In the genomic region with DNA sequence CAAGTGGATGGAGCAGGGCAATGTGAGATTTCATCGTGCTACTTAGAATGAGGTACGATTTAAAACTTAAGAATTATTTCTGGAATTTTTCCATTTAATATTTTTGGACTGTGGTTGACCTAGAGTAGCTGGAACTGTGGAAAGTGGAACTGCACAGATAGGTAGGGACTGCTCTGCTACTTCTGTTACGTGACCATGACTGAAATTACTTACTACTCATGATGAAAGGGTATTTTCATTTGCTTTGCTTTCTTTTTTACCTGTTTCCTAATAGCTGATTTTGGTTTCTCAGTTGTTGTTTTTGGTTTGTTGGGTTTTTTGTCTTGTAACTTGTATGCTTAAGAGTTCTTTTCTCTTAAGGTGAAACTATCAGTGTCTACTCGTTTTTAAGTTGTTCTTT, we compare ENCODE assay signal across 1 cellular context.
TF ChIP-seq lines count a peak whose summit lies in the region.

No MANE protein-coding gene starts in this region.

TF ChIP-seq in WTC11, 78 proteins besides CTCF, POLR2A, EP300 and RAD21 (continued from another document):
- TF ChIP-seq, protein P1, sequence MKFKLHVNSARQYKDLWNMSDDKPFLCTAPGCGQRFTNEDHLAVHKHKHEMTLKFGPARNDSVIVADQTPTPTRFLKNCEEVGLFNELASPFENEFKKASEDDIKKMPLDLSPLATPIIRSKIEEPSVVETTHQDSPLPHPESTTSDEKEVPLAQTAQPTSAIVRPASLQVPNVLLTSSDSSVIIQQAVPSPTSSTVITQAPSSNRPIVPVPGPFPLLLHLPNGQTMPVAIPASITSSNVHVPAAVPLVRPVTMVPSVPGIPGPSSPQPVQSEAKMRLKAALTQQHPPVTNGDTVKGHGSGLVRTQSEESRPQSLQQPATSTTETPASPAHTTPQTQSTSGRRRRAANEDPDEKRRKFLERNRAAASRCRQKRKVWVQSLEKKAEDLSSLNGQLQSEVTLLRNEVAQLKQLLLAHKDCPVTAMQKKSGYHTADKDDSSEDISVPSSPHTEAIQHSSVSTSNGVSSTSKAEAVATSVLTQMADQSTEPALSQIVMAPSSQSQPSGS (CRISPR knock-in tag; IDR thresholded peaks at IDR 0.05; ENCODE audit: borderline replicate concordance, low read depth), result no peak
- TF ChIP-seq, protein P2, sequence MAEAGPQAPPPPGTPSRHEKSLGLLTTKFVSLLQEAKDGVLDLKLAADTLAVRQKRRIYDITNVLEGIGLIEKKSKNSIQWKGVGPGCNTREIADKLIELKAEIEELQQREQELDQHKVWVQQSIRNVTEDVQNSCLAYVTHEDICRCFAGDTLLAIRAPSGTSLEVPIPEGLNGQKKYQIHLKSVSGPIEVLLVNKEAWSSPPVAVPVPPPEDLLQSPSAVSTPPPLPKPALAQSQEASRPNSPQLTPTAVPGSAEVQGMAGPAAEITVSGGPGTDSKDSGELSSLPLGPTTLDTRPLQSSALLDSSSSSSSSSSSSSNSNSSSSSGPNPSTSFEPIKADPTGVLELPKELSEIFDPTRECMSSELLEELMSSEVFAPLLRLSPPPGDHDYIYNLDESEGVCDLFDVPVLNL (CRISPR knock-in tag; IDR thresholded peaks at IDR 0.05; ENCODE audit: borderline replicate concordance, low read depth), result no peak
- TF ChIP-seq ATF1 (CRISPR knock-in tag; IDR thresholded peaks at IDR 0.05) (no peak), TCF7 (CRISPR knock-in tag; IDR thresholded peaks at IDR 0.05; ENCODE audit: low read depth) (no peak), SMAD4 (CRISPR knock-in tag; IDR thresholded peaks at IDR 0.05) (no peak)
- TF ChIP-seq, protein P3, sequence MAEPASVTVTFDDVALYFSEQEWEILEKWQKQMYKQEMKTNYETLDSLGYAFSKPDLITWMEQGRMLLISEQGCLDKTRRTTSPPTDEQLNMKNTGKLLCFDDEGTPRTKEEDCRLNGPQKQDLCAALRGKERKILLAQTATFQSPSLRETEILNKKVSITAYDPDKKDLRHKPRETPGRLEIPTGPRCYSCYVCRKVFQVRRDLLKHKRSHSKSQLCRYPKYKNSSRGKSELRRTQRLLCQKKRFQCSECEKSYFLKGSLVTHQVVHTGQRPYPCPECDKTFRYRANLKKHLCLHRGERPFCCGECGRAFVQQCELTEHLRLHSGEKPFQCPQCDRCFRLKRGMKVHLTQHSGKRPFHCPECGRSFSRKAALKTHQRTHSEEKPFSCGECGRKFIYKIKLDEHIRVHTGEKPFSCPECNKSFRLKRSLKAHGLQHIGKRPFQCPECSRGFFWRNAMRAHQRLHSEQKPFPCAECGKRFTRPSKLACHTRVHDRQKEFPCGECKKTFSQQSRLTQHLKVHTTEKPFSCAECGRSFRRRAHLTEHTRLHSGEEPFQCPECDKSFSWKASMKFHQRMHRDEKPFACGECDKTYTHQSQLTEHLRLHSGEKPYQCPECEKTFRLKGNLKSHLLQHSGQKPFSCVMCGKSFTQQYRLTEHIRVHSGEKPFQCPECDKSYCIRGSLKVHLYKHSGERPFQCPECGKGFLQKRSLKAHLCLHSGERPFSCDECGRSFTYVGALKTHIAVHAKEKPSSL (CRISPR knock-in tag; conservative IDR thresholded peaks at IDR 0.05), result no peak
- TF ChIP-seq, protein P4, sequence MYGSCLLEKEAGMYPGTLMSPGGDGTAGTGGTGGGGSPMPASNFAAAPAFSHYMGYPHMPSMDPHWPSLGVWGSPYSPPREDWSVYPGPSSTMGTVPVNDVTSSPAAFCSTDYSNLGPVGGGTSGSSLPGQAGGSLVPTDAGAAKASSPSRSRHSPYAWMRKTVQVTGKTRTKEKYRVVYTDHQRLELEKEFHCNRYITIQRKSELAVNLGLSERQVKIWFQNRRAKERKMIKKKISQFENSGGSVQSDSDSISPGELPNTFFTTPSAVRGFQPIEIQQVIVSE (CRISPR knock-in tag; IDR thresholded peaks at IDR 0.05; ENCODE audit: borderline replicate concordance), result no peak
TF ChIP-seq in WTC11: peak in this region for 0.
